ENCODE assay signal across 16 cellular contexts in the genomic region with DNA sequence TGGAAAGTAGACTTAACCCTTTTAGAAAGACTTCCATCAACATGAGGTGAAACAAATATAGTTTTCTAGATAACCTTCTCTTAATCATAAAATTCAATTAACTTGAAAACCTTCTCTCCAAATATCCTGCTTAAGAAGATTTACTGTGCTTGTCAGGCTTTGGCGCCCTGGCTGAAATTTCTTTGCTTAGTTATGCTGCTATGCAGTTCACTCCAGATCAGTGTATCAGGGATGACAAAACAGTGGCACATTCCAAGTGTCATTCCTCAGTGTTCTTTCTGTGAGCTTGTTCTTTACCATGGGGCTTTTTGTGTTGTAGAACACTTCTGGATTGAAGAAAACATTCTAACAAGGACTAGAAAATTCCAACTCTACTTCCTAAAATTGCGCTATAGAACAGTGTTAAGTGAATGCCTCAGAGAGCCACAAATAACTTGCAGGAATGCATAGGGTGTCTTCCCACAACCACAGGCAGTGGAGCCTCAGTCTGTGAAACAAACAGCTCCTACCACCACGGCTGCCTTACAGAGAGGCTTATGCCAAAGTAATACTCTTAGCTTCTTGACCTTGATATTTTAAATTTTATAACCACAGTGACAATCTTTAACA.
DNase-seq lines count a peak whose midpoint lies in the region; ATAC-seq and TF ChIP-seq lines count a peak whose summit lies in the region.
"Had no signal": no experiment of that assay in that cellular context is flagged by ENCODE, and none has a peak within 500 bp of the region (broad histone marks: within the 10 kb centered on the region; RNA-seq: fewer than 3 reads in every experiment).

No MANE protein-coding gene starts in this region.

- H3K36me3 Mint-ChIP-seq in naive thymus-derived CD8-positive, alpha-beta T cell, result peaks cover 5 to 23% (median 10%) of the 10 kb centered on the region in 3 donors
- H3K36me3 Mint-ChIP-seq in progenitor cell of endocrine pancreas (ENCODE audit: insufficient read depth), result no peaks in the 10 kb centered on the region

- H3K27me3 Mint-ChIP-seq in naive thymus-derived CD8-positive, alpha-beta T cell, result no peaks in the 10 kb centered on the region
- H3K27me3 Mint-ChIP-seq in progenitor cell of endocrine pancreas, result no peaks in the 10 kb centered on the region
- H3K27me3 Mint-ChIP-seq: naive B cell, T-cell had no signal

- DNase-seq in Daoy (ENCODE audit: low read depth) (peak; percentile 14), NCI-H82 (lab: John Stamatoyannopoulos, UW) (peak; percentile 93), cardiac fibroblast (ENCODE audit: low read depth in 2 of 2) (peak; percentile 12 to 21), NCI-H2029 (lab: John Stamatoyannopoulos, UW) (no peak), NAMALWA (ENCODE audit: low spot score) (no peak), progenitor cell of endocrine pancreas (ENCODE audit: low spot score, unreplicated experiment) (no peak), NCI-H748 (lab: John Stamatoyannopoulos, UW; ENCODE audit: unreplicated experiment) (no peak)
- DNase-seq in naive thymus-derived CD8-positive, alpha-beta T cell, result no peak
- DNase-seq: activated effector memory CD4-positive, alpha-beta T cell treated with anti-CD3 and anti-CD28 coated beads, Interleukin-2, amount 50 U/mL, for 16 hours; body of pancreas; COR-L47; left lung; naive B cell; NCI-H187; PC-9; T-cell had no signal

- ATAC-seq in naive thymus-derived CD8-positive, alpha-beta T cell, result no peak
- ATAC-seq: body of pancreas, left lung, T-cell had no signal

- H3K4me1 Mint-ChIP-seq in naive thymus-derived CD8-positive, alpha-beta T cell, result peaks cover 18 to 43% (median 37%) of the 10 kb centered on the region in 4 donors
- H3K4me1 Mint-ChIP-seq in progenitor cell of endocrine pancreas (ENCODE audit: low read depth), result no peaks in the 10 kb centered on the region

- no peaks in the 10 kb centered on the region for H3K9me3 Mint-ChIP-seq in naive thymus-derived CD8-positive, alpha-beta T cell
- H3K9me3 Mint-ChIP-seq in progenitor cell of endocrine pancreas (ENCODE audit: low read depth), result no peaks in the 10 kb centered on the region
- H3K9me3 Mint-ChIP-seq: naive B cell, T-cell had no signal

- peak overlapping the region in 6 of 10 donors; percentile 9 to 65 (median 54) for H3K27ac Mint-ChIP-seq in naive thymus-derived CD8-positive, alpha-beta T cell
- no peak overlapping the region for H3K27ac Mint-ChIP-seq in progenitor cell of endocrine pancreas
- H3K27ac Mint-ChIP-seq: naive B cell had no signal

- TF ChIP-seq CTCF in cardiac fibroblast (IDR thresholded peaks at IDR 0.05; ENCODE audit: low read depth, low read length), result no peak
- no peak for TF ChIP-seq CTCF in progenitor cell of endocrine pancreas (IDR thresholded peaks at IDR 0.05; ENCODE audit: unreplicated experiment)

- no peak overlapping the region for H3K4me3 Mint-ChIP-seq in naive thymus-derived CD8-positive, alpha-beta T cell
- no peak overlapping the region for H3K4me3 Mint-ChIP-seq in progenitor cell of endocrine pancreas (ENCODE audit: low read depth)
- H3K4me3 Mint-ChIP-seq: naive B cell, T-cell had no signal

- POLR2A ChIA-PET in naive thymus-derived CD8-positive, alpha-beta T cell (lab: Charles Lee), result no interaction called here

- no peak overlapping the region for H3K4me3 ChIP-seq in cardiac fibroblast (replicated peaks in 1 of 2; ENCODE audit: low read depth in 2 of 2, low read length in 2 of 2)
- H3K4me3 ChIP-seq: body of pancreas, left lung, PC-9 had no signal

Comparison
In these comparisons a context has a peak if more than half of its experiments do, and no peak if none do; other contexts are left out.
1. DNase-seq: peak in Daoy (single experiment), NCI-H82 (single experiment) and cardiac fibroblast (2 of 2); none in naive thymus-derived CD8-positive, alpha-beta T cell (0 of 10), NCI-H2029 (single experiment), NAMALWA (single experiment), progenitor cell of endocrine pancreas (single experiment) and NCI-H748 (single experiment).